21 cellular contexts compared by ENCODE assay signal in genomic region chr6:158418501-158418900, GRCh38.
DNase-seq lines count a peak whose midpoint lies in the region; TF ChIP-seq lines count a peak whose summit lies in the region.
"Had no signal": no experiment of that assay in that cellular context is flagged by ENCODE, and none has a peak within 500 bp of the region (broad histone marks: within the 10 kb centered on the region; RNA-seq: fewer than 3 reads in every experiment).

No MANE protein-coding gene starts in this region.

- H4K20me1 ChIP-seq in GM23248 (ENCODE audit: insufficient read depth): no peaks in the 10 kb centered on the region

- no peak overlapping the region for H3K4me2 ChIP-seq in GM23248 (ENCODE audit: unreplicated experiment)

- peak overlapping the region; percentile 61; the same call in 1 of the 2 replicates for H3K27ac ChIP-seq in GM23248
- peak overlapping the region; percentile 87 for H3K27ac ChIP-seq in caudate nucleus (ENCODE audit: low read depth, low read length)
- no peak overlapping the region for H3K27ac ChIP-seq in thyroid gland
- H3K27ac ChIP-seq: C4-2B, thoracic aorta had no signal

- TF ChIP-seq CTCF in thyroid gland (IDR thresholded peaks at IDR 0.05): no peak

- DNase-seq in GM23248 (peak; percentile 50), NCI-H226 (peak; percentile 19), caudate nucleus (lab: John Stamatoyannopoulos, UW) (no peak), iris pigment epithelial cell (ENCODE audit: low read depth) (peak; percentile 87), thyroid gland (no peak), H7 (no peak), NCI-H1105 treated with DMSO at 0.1 percent for 48 hours (lab: John Stamatoyannopoulos, UW) (no peak)
- no peak for DNase-seq in stimulated activated naive CD4-positive, alpha-beta T cell treated with Interleukin-2 at 50 U/mL for 16 hours (lab: John Stamatoyannopoulos, UW)
- DNase-seq: activated CD4-positive, alpha-beta T cell treated with anti-CD3 and anti-CD28 coated beads, Interleukin-2, amount 50 U/mL, for 4 hours; cerebellar nuclear complex; effector CD8-positive, alpha-beta T cell; islet precursor cell; natural killer cell; NCI-H187; NCI-H69; small intestine; stimulated activated CD4-positive, alpha-beta T cell treated with anti-CD3 and anti-CD28 coated beads, Interleukin-2, amount 100 ng/mL, for 48 hours; stimulated activated naive B cell treated with anti-CD40 and anti-IgM and Interleukin-4, amounts not matched to agents 10 μg/mL and 1 μg/mL and 100 μg/mL, for 72 hours had no signal

- H3F3A ChIP-seq in GM23248 (ENCODE audit: insufficient read depth): peaks cover 33% of the 10 kb centered on the region

- H3K36me3 ChIP-seq in GM23248 (ENCODE audit: low read depth) (peaks cover 5% of the 10 kb centered on the region; the same call in 1 of the 2 replicates), thyroid gland (no peaks in the 10 kb centered on the region), H7 (replicated peaks; ENCODE audit: control insufficient read depth, insufficient read depth, low read length) (no peaks in the 10 kb centered on the region)

- TF ChIP-seq POLR2A in thyroid gland (IDR thresholded peaks at IDR 0.05): no peak

- H3K79me2 ChIP-seq in GM23248 (ENCODE audit: insufficient read depth): no peaks in the 10 kb centered on the region

- peaks cover 31% of the 10 kb centered on the region for H3K4me1 ChIP-seq in GM23248 (ENCODE audit: insufficient read depth)
- no peaks in the 10 kb centered on the region for H3K4me1 ChIP-seq in thyroid gland

- H3K4me3 ChIP-seq in GM23248: no peak overlapping the region
- no peak overlapping the region for H3K4me3 ChIP-seq in thyroid gland (replicated peaks in 1 of 3)
- H3K4me3 ChIP-seq in H7 (ENCODE audit: insufficient read depth, low read depth, low read length): no peak overlapping the region
- H3K4me3 ChIP-seq: K562, thoracic aorta had no signal

- in situ Hi-C loops in GM23248 (cut with MboI): no loop called here

- 95 to 100% methylated on average over 2 of the region's 2 CpGs for WGBS in GM23248 (ENCODE audit: low coverage in 1 of 2, low lambda C conversion rate in 2 of 2, missing lambda C conversion rate in 2 of 2), 2 experiments
- 86 to 95% methylated on average over 2 of the region's 2 CpGs for WGBS in thyroid gland, 2 donors

- no peak overlapping the region for H2AFZ ChIP-seq in GM23248

- H3K9me3 ChIP-seq in GM23248 (ENCODE audit: low read depth): no peaks in the 10 kb centered on the region
- no peaks in the 10 kb centered on the region for H3K9me3 ChIP-seq in thyroid gland
- H3K9me3 ChIP-seq: thoracic aorta had no signal

- no peak overlapping the region for H3K9ac ChIP-seq in GM23248

- H3K27me3 ChIP-seq in GM23248 (replicated peaks; ENCODE audit: insufficient read depth): no peaks in the 10 kb centered on the region
- no peaks in the 10 kb centered on the region for H3K27me3 ChIP-seq in thyroid gland
- H3K27me3 ChIP-seq in H7 (ENCODE audit: control insufficient read depth, insufficient read depth, low read length): no peaks in the 10 kb centered on the region

- H3K9me2 ChIP-seq in GM23248 (ENCODE audit: insufficient read depth): no peaks in the 10 kb centered on the region

- intact Hi-C loops in thyroid gland (cut with DNase I): no loop called here

Comparison
In these comparisons a context has a peak if more than half of its experiments do, and no peak if none do; other contexts are left out.
1. DNase-seq: peak in GM23248 (single experiment), NCI-H226 (single experiment) and iris pigment epithelial cell (single experiment); none in caudate nucleus (0 of 61), stimulated activated naive CD4-positive, alpha-beta T cell treated with Interleukin-2 at 50 U/mL for 16 hours (single experiment), thyroid gland (0 of 2), H7 (single experiment) and NCI-H1105 treated with DMSO at 0.1 percent for 48 hours (single experiment).
2. H3K27ac ChIP-seq: peak in GM23248 (single experiment) and caudate nucleus (single experiment); none in thyroid gland (0 of 3).